ENCODE assay signal across 18 cellular contexts in genomic region chr17:43014020-43014615, GRCh38. TPM values are rescaled to one million over a fixed set of nuclear protein-coding genes. Genes with fewer than 3 reads are reported as not detected.
DNase-seq lines count a peak whose midpoint lies in the region; ATAC-seq and TF ChIP-seq lines count a peak whose summit lies in the region.
"Had no signal": no experiment of that assay in that cellular context is flagged by ENCODE, and none has a peak within 500 bp of the region (broad histone marks: within the 10 kb centered on the region; RNA-seq: fewer than 3 reads in every experiment).

No MANE protein-coding gene starts in this region.

- no peaks in the 10 kb centered on the region for H3K9me3 ChIP-seq in heart left ventricle
- no peaks in the 10 kb centered on the region for H3K9me3 ChIP-seq in sigmoid colon
- H3K9me3 ChIP-seq: psoas muscle had no signal

- H3K4me3 ChIP-seq in heart left ventricle, result no peak overlapping the region
- no peak overlapping the region for H3K4me3 ChIP-seq in sigmoid colon
- H3K4me3 ChIP-seq: GM23248, PC-9, psoas muscle had no signal

- H3K27ac Mint-ChIP-seq in natural killer cell treated with Interleukin-12 subunit alpha and Interleukin-12 subunit beta and Interleukin-15 and Interleukin-18, amount 100 ng/mL, for 72 hours, result no peak overlapping the region

- no peak for TF ChIP-seq CTCF in heart left ventricle (IDR thresholded peaks at IDR 0.05)
- TF ChIP-seq CTCF in sigmoid colon (IDR thresholded peaks at IDR 0.05), result no peak

- H3K4me1 ChIP-seq in heart left ventricle (peaks cover 8 to 81% (median 69%) of the 10 kb centered on the region in 12 donors), sigmoid colon (peaks cover 0 to 27% (median 21%) of the 10 kb centered on the region in 4 donors)

- H3K4me3 Mint-ChIP-seq in natural killer cell treated with Interleukin-12 subunit alpha and Interleukin-12 subunit beta and Interleukin-15 and Interleukin-18, amount 100 ng/mL, for 72 hours, result no peak overlapping the region
- H3K4me3 Mint-ChIP-seq: activated B cell treated with CpG ODN at 0.5 μM for 24 hours; activated naive CD8-positive, alpha-beta T cell had no signal

- no peaks in the 10 kb centered on the region for H3K36me3 Mint-ChIP-seq in natural killer cell treated with Interleukin-12 subunit alpha and Interleukin-12 subunit beta and Interleukin-15 and Interleukin-18, amount 100 ng/mL, for 72 hours
- H3K36me3 Mint-ChIP-seq: activated naive CD8-positive, alpha-beta T cell had no signal

- no peak for TF ChIP-seq EP300 in sigmoid colon (IDR thresholded peaks at IDR 0.05)

- H3K27me3 ChIP-seq in heart left ventricle (no peaks in the 10 kb centered on the region), sigmoid colon (no peaks in the 10 kb centered on the region)

- peak; percentile 25 to 27 for DNase-seq in AML-193 (lab: John Stamatoyannopoulos, UW)
- peak; percentile 77 for DNase-seq in MV-4-11 (lab: John Stamatoyannopoulos, UW)
- peak in 2 of 5 donors; percentile 36 to 49 for DNase-seq in heart left ventricle
- peak; percentile 68 for DNase-seq in sigmoid colon
- DNase-seq in EL, result no peak
- DNase-seq in natural killer cell treated with Interleukin-12 subunit alpha and Interleukin-12 subunit beta and Interleukin-15 and Interleukin-18, amount 100 ng/mL, for 72 hours (ENCODE audit: low spot score), result no peak
- no peak for DNase-seq in NCI-H82 (lab: John Stamatoyannopoulos, UW)
- DNase-seq: ACHN; activated B cell treated with CpG ODN at 0.5 μM for 24 hours; activated CD8-positive, alpha-beta memory T cell treated with anti-CD3 and anti-CD28 coated beads, Interleukin-2, amount 50 U/mL, for 4 hours; central memory CD4-positive, alpha-beta T cell; GM23248; KG1; NCI-H446 treated with DMSO at 0.1 percent for 48 hours; PC-9; psoas muscle had no signal

- TF ChIP-seq POLR2A in heart left ventricle (IDR thresholded peaks at IDR 0.05), result no peak
- no peak for TF ChIP-seq POLR2A in sigmoid colon (IDR thresholded peaks at IDR 0.05)

- peaks cover 6 to 19% of the 10 kb centered on the region in 2 donors for H3K4me1 Mint-ChIP-seq in natural killer cell treated with Interleukin-12 subunit alpha and Interleukin-12 subunit beta and Interleukin-15 and Interleukin-18, amount 100 ng/mL, for 72 hours (ENCODE audit: low read depth in 2 of 2)

- peak overlapping the region in 11 of 12 donors; percentile 52 to 82 (median 71) for H3K27ac ChIP-seq in heart left ventricle
- H3K27ac ChIP-seq in sigmoid colon, result peak overlapping the region; percentile 33 to 67 (median 54)
- H3K27ac ChIP-seq: GM23248, PC-9 had no signal

- intact Hi-C loops in heart left ventricle (cut with DNase I) (loop anchor here in 1 of 10 donors (10.0 kb wide), 1 partner anchor 141 kb away; no protein-coding TSS in a partner anchor), sigmoid colon (cut with DNase I) (no loop called here)

- no peaks in the 10 kb centered on the region for H3K27me3 Mint-ChIP-seq in natural killer cell treated with Interleukin-12 subunit alpha and Interleukin-12 subunit beta and Interleukin-15 and Interleukin-18, amount 100 ng/mL, for 72 hours
- H3K27me3 Mint-ChIP-seq: activated B cell treated with CpG ODN at 0.5 μM for 24 hours; activated naive CD8-positive, alpha-beta T cell had no signal

- peak in 3 of 4 donors; percentile 1 to 13 (median 10) for ATAC-seq in heart left ventricle
- no peak for ATAC-seq in natural killer cell treated with Interleukin-12 subunit alpha and Interleukin-12 subunit beta and Interleukin-15 and Interleukin-18, amount 100 ng/mL, for 72 hours
- ATAC-seq in HG03045 (IDR thresholded peaks at IDR 0.05; ENCODE audit: unreplicated experiment), result no peak
- ATAC-seq: psoas muscle had no signal

- H3K9me3 Mint-ChIP-seq in natural killer cell treated with Interleukin-12 subunit alpha and Interleukin-12 subunit beta and Interleukin-15 and Interleukin-18, amount 100 ng/mL, for 72 hours, result no peaks in the 10 kb centered on the region
- H3K9me3 Mint-ChIP-seq: activated B cell treated with CpG ODN at 0.5 μM for 24 hours had no signal

- WGBS in heart left ventricle, 4 donors, result 53 to 69% (median 62%) methylated on average over 12 of the region's 12 CpGs
- WGBS in sigmoid colon, 2 donors, result 85 to 92% methylated on average over 12 of the region's 12 CpGs

- H3K36me3 ChIP-seq in heart left ventricle, result peaks cover 0 to 75% (median 44%) of the 10 kb centered on the region in 9 donors
- peaks cover 10 to 63% (median 34%) of the 10 kb centered on the region in 4 donors for H3K36me3 ChIP-seq in sigmoid colon

RNA-seq across cellular contexts. Expression of gene IFI35, which starts 7.5 kb away (rescaled TPM):
- total RNA-seq in heart left ventricle (10 to 100 TPM in 8 of 9 donors, 1 to 10 TPM in 1; 8.4 to 66.7 (median 11.9) TPM), sigmoid colon (10 to 100 TPM; 22.4 to 60.2 (median 45.1) TPM)
- polyA plus RNA-seq in heart left ventricle (10 to 100 TPM in 1 of 2 donors, 1 to 10 TPM in 1; 9.2 to 12.5 TPM), sigmoid colon (10 to 100 TPM; 48.6 to 77.9 (median 65.1) TPM)
- total RNA-seq in natural killer cell treated with Interleukin-12 subunit alpha and Interleukin-12 subunit beta and Interleukin-15 and Interleukin-18, amount 100 ng/mL, for 72 hours, result 10 to 100 TPM; 65.0 to 82.7 TPM

RNA-seq across cellular contexts. Expression of gene VAT1, which starts 8.1 kb away (rescaled TPM):
- total RNA-seq in heart left ventricle (100 to 1,000 TPM in 5 of 9 donors, 10 to 100 TPM in 4; 69.7 to 138 (median 108) TPM), sigmoid colon (100 to 1,000 TPM in 3 of 4 donors, 10 to 100 TPM in 1; 77.5 to 164 (median 152) TPM)
- polyA plus RNA-seq in heart left ventricle (10 to 100 TPM; 64.5 to 91.2 TPM), sigmoid colon (10 to 100 TPM; 43.0 to 85.9 (median 44.6) TPM)
- total RNA-seq in natural killer cell treated with Interleukin-12 subunit alpha and Interleukin-12 subunit beta and Interleukin-15 and Interleukin-18, amount 100 ng/mL, for 72 hours, result 10 to 100 TPM in 1 of 2 donors, 1 to 10 TPM in 1; 9.0 to 19.0 TPM

RNA-seq across cellular contexts. Expression of gene RND2, which starts 10.9 kb away (rescaled TPM):
- total RNA-seq in heart left ventricle, result 1 to 10 TPM in 2 of 9 donors, under 1 TPM in 7; 0.29 to 1.6 (median 0.56) TPM
- under 1 TPM; 0.10 to 0.95 TPM for polyA plus RNA-seq in heart left ventricle
- 1 to 10 TPM; 2.5 to 4.6 (median 2.8) TPM for total RNA-seq in sigmoid colon
- polyA plus RNA-seq in sigmoid colon, result under 1 TPM; 0.23 to 0.63 (median 0.60) TPM
- not detected for total RNA-seq in natural killer cell treated with Interleukin-12 subunit alpha and Interleukin-12 subunit beta and Interleukin-15 and Interleukin-18, amount 100 ng/mL, for 72 hours

RNA-seq across cellular contexts. Expression of gene RPL27, which starts 15.9 kb away (rescaled TPM):
- total RNA-seq in heart left ventricle (100 to 1,000 TPM; 477 to 796 (median 664) TPM), sigmoid colon (1,000 to 10,000 TPM; 1,576 to 2,828 (median 2,217) TPM)
- polyA plus RNA-seq in heart left ventricle (1,000 to 10,000 TPM; 1,976 to 2,590 TPM), sigmoid colon (1,000 to 10,000 TPM; 3,316 to 4,569 (median 3,351) TPM)
- total RNA-seq in natural killer cell treated with Interleukin-12 subunit alpha and Interleukin-12 subunit beta and Interleukin-15 and Interleukin-18, amount 100 ng/mL, for 72 hours, result 100 to 1,000 TPM; 619 to 763 TPM

RNA-seq across cellular contexts. Expression of gene RUNDC1, which starts 33.8 kb away (rescaled TPM):
- 10 to 100 TPM in 8 of 9 donors, 1 to 10 TPM in 1; 9.8 to 15.9 (median 11.4) TPM for total RNA-seq in heart left ventricle
- polyA plus RNA-seq in heart left ventricle, result 10 to 100 TPM in 1 of 2 donors, 1 to 10 TPM in 1; 5.5 to 14.4 TPM
- total RNA-seq in sigmoid colon, result 10 to 100 TPM in 3 of 4 donors, 1 to 10 TPM in 1; 10.0 to 13.8 (median 12.1) TPM
- 10 to 100 TPM in 2 of 3 donors, 1 to 10 TPM in 1; 8.4 to 14.7 (median 10.2) TPM for polyA plus RNA-seq in sigmoid colon
- 10 to 100 TPM; 17.9 to 19.0 TPM for total RNA-seq in natural killer cell treated with Interleukin-12 subunit alpha and Interleukin-12 subunit beta and Interleukin-15 and Interleukin-18, amount 100 ng/mL, for 72 hours

Comparison
In these comparisons a context has a peak if more than half of its experiments do, and no peak if none do; other contexts are left out.
1. DNase-seq: peak in AML-193 (2 of 2), MV-4-11 (single experiment) and sigmoid colon (single experiment); none in EL (single experiment), natural killer cell treated with Interleukin-12 subunit alpha and Interleukin-12 subunit beta and Interleukin-15 and Interleukin-18, amount 100 ng/mL, for 72 hours (single experiment) and NCI-H82 (single experiment).
2. ATAC-seq: peak in heart left ventricle (3 of 4); none in natural killer cell treated with Interleukin-12 subunit alpha and Interleukin-12 subunit beta and Interleukin-15 and Interleukin-18, amount 100 ng/mL, for 72 hours (0 of 2) and HG03045 (single experiment).